Comparison of ENCODE assay signal across 20 cellular contexts in the genomic region with DNA sequence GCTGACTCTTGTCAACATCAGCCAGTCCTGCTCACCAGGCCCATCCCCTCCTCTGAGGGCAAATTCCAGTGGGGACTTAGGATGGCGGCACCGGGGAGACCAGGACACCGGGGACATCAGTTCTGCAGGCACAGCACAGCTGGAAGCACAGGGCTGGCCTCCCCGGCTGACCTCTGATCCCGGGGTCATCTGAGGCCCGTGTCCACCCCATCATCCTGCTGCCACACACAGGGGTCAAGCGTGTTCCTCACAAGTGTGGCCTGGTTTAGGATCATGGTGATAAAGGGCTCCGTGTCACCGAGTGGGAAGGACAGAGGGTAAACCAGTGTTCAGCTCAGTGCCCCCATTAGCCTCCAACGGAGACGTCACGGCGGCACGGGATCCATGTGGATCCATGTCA.
"Had no signal": no experiment of that assay in that cellular context is flagged by ENCODE, and none has a peak within 500 bp of the region (broad histone marks: within the 10 kb centered on the region; RNA-seq: fewer than 3 reads in every experiment).

No MANE protein-coding gene starts in this region.

- DNase-seq: cerebellar nuclear complex; colonic mucosa; dermis blood vessel endothelial cell; esophagus squamous epithelium; foreskin fibroblast; head of caudate nucleus; hypothalamus; retina; sigmoid colon; stimulated activated CD4-positive, alpha-beta T cell treated with anti-CD3 and anti-CD28 coated beads, Interleukin-12 subunit alpha, Interleukin-12 subunit beta, amount 100 ng/mL, for 4 hours; stimulated activated naive CD4-positive, alpha-beta T cell treated with Interleukin-2 at 50 U/mL for 16 hours; thyroid gland; uterus had no signal

- H3K4me1 ChIP-seq: colonic mucosa, parathyroid adenoma, psoas muscle, uterus had no signal

- H3K27me3 ChIP-seq: colonic mucosa, suprapubic skin, thyroid gland had no signal

- H3K36me3 ChIP-seq: cardiac muscle cell, colonic mucosa, esophagus squamous epithelium, left lung, sigmoid colon, suprapubic skin, thyroid gland, uterus had no signal

- H3K27ac ChIP-seq: cardiac muscle cell, colonic mucosa, esophagus squamous epithelium, left lung, parathyroid adenoma, psoas muscle, sigmoid colon, skin epidermis, suprapubic skin, thyroid gland, uterus had no signal

- ATAC-seq: left lung, psoas muscle had no signal

- H3K9me3 ChIP-seq: colonic mucosa, esophagus squamous epithelium, left lung, psoas muscle, sigmoid colon, suprapubic skin, thyroid gland, uterus had no signal

- FAIRE-seq: islet of Langerhans had no signal

- H2AFZ ChIP-seq: parathyroid adenoma had no signal

- H3K79me2 ChIP-seq: parathyroid adenoma had no signal

- H3K4me3 ChIP-seq: cardiac muscle cell, colonic mucosa, esophagus squamous epithelium, left lung, psoas muscle, sigmoid colon, skin epidermis, suprapubic skin, thyroid gland, uterus had no signal

- H3K9ac ChIP-seq: parathyroid adenoma had no signal
